25 cellular contexts compared by ENCODE assay signal in genomic region chr1:109472779-109473178, GRCh38. TPM values are rescaled to one million over a fixed set of nuclear protein-coding genes. Genes with fewer than 3 reads are reported as not detected.
"Had no signal": no experiment of that assay in that cellular context is flagged by ENCODE, and none has a peak within 500 bp of the region (broad histone marks: within the 10 kb centered on the region; RNA-seq: fewer than 3 reads in every experiment).

No MANE protein-coding gene starts in this region.

- H3K4me2 ChIP-seq: SK-N-SH had no signal

- H3K4me1 ChIP-seq: body of pancreas, breast epithelium, SJSA1 had no signal

- H3K4me3 ChIP-seq: body of pancreas, breast epithelium, SJSA1 had no signal

- H3K36me3 ChIP-seq: breast epithelium, SJSA1 had no signal

- DNase-seq: activated CD4-positive, alpha-beta T cell treated with anti-CD3 and anti-CD28 coated beads for 36 hours; activated CD4-positive, alpha-beta T cell treated with anti-CD3 and anti-CD28 coated beads, Interleukin-2, amount 10 ng/mL, durations not matched to agents 7 days and 5 days; activated CD4-positive, alpha-beta T cell treated with anti-CD3 and anti-CD28 coated beads, Interleukin-2, amount 50 U/mL, for 48 hours; activated CD8-positive, alpha-beta T cell treated with anti-CD3 and anti-CD28 coated beads, Interleukin-2, amount 10 ng/mL, durations not matched to agents 7 days and 5 days; activated gamma-delta T cell; activated naive CD4-positive, alpha-beta T cell treated with Interleukin-2 at 50 U/mL for 16 hours; activated naive CD8-positive, alpha-beta T cell treated with anti-CD3 and anti-CD28 coated beads, Interleukin-2, amount 10 ng/mL, durations not matched to agents 7 days and 5 days; activated T-cell treated with anti-CD3 and anti-CD28 coated beads, Interleukin-2, amount 50 U/mL, for 24 hours; body of pancreas; KG1; MM.1S; MV-4-11; NCI-H1092; NCI-H1436 treated with DMSO at 0.1 percent for 48 hours; NCI-H1694 treated with DMSO at 0.1 percent for 48 hours; NCI-H2029; NCI-H345; NCI-H524 treated with DMSO at 0.1 percent for 48 hours; SHP77 treated with DMSO at 0.1 percent for 48 hours had no signal

- ATAC-seq: activated CD4-positive, alpha-beta T cell treated with anti-CD3 and anti-CD28 coated beads for 36 hours; activated CD4-positive, CD25-positive, alpha-beta regulatory T cell treated with anti-CD3 and anti-CD28 coated beads, Interleukin-2, amount 50 U/mL, for 24 hours; activated CD8-positive, alpha-beta T cell treated with anti-CD3 and anti-CD28 coated beads, Interleukin-2, amount 10 ng/mL, durations not matched to agents 7 days and 5 days; body of pancreas; Panc1 had no signal

- H3K27ac ChIP-seq: body of pancreas, breast epithelium, SJSA1 had no signal

- H3K9me3 ChIP-seq: body of pancreas, breast epithelium, SJSA1, SK-N-SH had no signal

- H3K9ac ChIP-seq: SK-N-SH had no signal

- H3K27me3 ChIP-seq: body of pancreas had no signal

RNA-seq across cellular contexts. Expression of gene SYPL2, which starts 6.4 kb away (rescaled TPM):
- total RNA-seq: activated CD4-positive, alpha-beta T cell treated with anti-CD3 and anti-CD28 coated beads, Interleukin-2, amount 10 ng/mL, durations not matched to agents 7 days and 5 days; activated CD8-positive, alpha-beta T cell treated with anti-CD3 and anti-CD28 coated beads, Interleukin-2, amount 10 ng/mL, durations not matched to agents 7 days and 5 days; activated naive CD8-positive, alpha-beta T cell treated with anti-CD3 and anti-CD28 coated beads, Interleukin-2, amount 10 ng/mL, durations not matched to agents 7 days and 5 days; activated T-helper 2 cell treated with anti-CD3 and anti-CD28 coated beads, Interferon-gamma antibody, Interleukin-2, Interleukin-4, amounts not matched to agents 10 μg/mL and 5 μg/mL and 100 μg/mL, durations not matched to agents 14 hours and 24 hours and 36 hours had no signal
